1 cellular context compared by ENCODE assay signal in genomic region chr22:27213766-27214581, GRCh38.
TF ChIP-seq lines count a peak whose summit lies in the region.

No MANE protein-coding gene starts in this region.

TF ChIP-seq in H1, 55 proteins besides CTCF, POLR2A, EP300 and RAD21 (continued from another document):
- TF ChIP-seq, protein P1, sequence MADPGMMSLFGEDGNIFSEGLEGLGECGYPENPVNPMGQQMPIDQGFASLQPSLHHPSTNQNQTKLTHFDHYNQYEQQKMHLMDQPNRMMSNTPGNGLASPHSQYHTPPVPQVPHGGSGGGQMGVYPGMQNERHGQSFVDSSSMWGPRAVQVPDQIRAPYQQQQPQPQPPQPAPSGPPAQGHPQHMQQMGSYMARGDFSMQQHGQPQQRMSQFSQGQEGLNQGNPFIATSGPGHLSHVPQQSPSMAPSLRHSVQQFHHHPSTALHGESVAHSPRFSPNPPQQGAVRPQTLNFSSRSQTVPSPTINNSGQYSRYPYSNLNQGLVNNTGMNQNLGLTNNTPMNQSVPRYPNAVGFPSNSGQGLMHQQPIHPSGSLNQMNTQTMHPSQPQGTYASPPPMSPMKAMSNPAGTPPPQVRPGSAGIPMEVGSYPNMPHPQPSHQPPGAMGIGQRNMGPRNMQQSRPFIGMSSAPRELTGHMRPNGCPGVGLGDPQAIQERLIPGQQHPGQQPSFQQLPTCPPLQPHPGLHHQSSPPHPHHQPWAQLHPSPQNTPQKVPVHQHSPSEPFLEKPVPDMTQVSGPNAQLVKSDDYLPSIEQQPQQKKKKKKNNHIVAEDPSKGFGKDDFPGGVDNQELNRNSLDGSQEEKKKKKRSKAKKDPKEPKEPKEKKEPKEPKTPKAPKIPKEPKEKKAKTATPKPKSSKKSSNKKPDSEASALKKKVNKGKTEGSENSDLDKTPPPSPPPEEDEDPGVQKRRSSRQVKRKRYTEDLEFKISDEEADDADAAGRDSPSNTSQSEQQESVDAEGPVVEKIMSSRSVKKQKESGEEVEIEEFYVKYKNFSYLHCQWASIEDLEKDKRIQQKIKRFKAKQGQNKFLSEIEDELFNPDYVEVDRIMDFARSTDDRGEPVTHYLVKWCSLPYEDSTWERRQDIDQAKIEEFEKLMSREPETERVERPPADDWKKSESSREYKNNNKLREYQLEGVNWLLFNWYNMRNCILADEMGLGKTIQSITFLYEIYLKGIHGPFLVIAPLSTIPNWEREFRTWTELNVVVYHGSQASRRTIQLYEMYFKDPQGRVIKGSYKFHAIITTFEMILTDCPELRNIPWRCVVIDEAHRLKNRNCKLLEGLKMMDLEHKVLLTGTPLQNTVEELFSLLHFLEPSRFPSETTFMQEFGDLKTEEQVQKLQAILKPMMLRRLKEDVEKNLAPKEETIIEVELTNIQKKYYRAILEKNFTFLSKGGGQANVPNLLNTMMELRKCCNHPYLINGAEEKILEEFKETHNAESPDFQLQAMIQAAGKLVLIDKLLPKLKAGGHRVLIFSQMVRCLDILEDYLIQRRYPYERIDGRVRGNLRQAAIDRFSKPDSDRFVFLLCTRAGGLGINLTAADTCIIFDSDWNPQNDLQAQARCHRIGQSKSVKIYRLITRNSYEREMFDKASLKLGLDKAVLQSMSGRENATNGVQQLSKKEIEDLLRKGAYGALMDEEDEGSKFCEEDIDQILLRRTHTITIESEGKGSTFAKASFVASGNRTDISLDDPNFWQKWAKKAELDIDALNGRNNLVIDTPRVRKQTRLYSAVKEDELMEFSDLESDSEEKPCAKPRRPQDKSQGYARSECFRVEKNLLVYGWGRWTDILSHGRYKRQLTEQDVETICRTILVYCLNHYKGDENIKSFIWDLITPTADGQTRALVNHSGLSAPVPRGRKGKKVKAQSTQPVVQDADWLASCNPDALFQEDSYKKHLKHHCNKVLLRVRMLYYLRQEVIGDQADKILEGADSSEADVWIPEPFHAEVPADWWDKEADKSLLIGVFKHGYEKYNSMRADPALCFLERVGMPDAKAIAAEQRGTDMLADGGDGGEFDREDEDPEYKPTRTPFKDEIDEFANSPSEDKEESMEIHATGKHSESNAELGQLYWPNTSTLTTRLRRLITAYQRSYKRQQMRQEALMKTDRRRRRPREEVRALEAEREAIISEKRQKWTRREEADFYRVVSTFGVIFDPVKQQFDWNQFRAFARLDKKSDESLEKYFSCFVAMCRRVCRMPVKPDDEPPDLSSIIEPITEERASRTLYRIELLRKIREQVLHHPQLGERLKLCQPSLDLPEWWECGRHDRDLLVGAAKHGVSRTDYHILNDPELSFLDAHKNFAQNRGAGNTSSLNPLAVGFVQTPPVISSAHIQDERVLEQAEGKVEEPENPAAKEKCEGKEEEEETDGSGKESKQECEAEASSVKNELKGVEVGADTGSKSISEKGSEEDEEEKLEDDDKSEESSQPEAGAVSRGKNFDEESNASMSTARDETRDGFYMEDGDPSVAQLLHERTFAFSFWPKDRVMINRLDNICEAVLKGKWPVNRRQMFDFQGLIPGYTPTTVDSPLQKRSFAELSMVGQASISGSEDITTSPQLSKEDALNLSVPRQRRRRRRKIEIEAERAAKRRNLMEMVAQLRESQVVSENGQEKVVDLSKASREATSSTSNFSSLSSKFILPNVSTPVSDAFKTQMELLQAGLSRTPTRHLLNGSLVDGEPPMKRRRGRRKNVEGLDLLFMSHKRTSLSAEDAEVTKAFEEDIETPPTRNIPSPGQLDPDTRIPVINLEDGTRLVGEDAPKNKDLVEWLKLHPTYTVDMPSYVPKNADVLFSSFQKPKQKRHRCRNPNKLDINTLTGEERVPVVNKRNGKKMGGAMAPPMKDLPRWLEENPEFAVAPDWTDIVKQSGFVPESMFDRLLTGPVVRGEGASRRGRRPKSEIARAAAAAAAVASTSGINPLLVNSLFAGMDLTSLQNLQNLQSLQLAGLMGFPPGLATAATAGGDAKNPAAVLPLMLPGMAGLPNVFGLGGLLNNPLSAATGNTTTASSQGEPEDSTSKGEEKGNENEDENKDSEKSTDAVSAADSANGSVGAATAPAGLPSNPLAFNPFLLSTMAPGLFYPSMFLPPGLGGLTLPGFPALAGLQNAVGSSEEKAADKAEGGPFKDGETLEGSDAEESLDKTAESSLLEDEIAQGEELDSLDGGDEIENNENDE (IDR thresholded peaks at IDR 0.05; ENCODE audit: insufficient replicate concordance, low read length), result no peak
- TF ChIP-seq POLR2AphosphoS5 (IDR thresholded peaks at IDR 0.05; ENCODE audit: low read depth, low read length), result no peak
- no peak for TF ChIP-seq GABPA (IDR thresholded peaks at IDR 0.05; ENCODE audit: borderline replicate concordance, insufficient read depth, low read length)
- no peak for TF ChIP-seq POU5F1 (IDR thresholded peaks at IDR 0.05; ENCODE audit: low read depth, low read length)
- no peak for TF ChIP-seq BRCA1 (IDR thresholded peaks at IDR 0.05; ENCODE audit: low read depth, low read length)
- no peak for TF ChIP-seq MAX (IDR thresholded peaks at IDR 0.05)
- no peak for TF ChIP-seq CBX5 (IDR thresholded peaks at IDR 0.05; ENCODE audit: low read depth, low read length)
- no peak for TF ChIP-seq CHD2 (IDR thresholded peaks at IDR 0.05; ENCODE audit: low read length)
- no peak for TF ChIP-seq RNF2 (IDR thresholded peaks at IDR 0.05; ENCODE audit: borderline replicate concordance, low read depth, low read length, missing control alignments, poor library complexity, severe bottlenecking)
- TF ChIP-seq SAP30 (IDR thresholded peaks at IDR 0.05; ENCODE audit: insufficient read depth, insufficient replicate concordance, low read length), result no peak
- no peak for TF ChIP-seq CTBP2 (IDR thresholded peaks at IDR 0.05; ENCODE audit: borderline replicate concordance, insufficient read depth, insufficient read length, low read length)
- TF ChIP-seq GTF2F1 (IDR thresholded peaks at IDR 0.05; ENCODE audit: borderline replicate concordance, low read depth, low read length), result no peak
- TF ChIP-seq TEAD4 (IDR thresholded peaks at IDR 0.05; ENCODE audit: low read depth, low read length), result no peak
- TF ChIP-seq FOSL1 (IDR thresholded peaks at IDR 0.05; ENCODE audit: insufficient read depth, low read depth, low read length), result no peak
- no peak for TF ChIP-seq BCL11A (IDR thresholded peaks at IDR 0.05; ENCODE audit: low read depth in 2 of 2, low read length in 2 of 2)
- no peak for TF ChIP-seq KDM4A (IDR thresholded peaks at IDR 0.05; ENCODE audit: low read depth, low read length, severe bottlenecking)
- TF ChIP-seq SIX5 (IDR thresholded peaks at IDR 0.05; ENCODE audit: low read depth, low read length), result no peak
- no peak for TF ChIP-seq HDAC6 (IDR thresholded peaks at IDR 0.05; ENCODE audit: low read depth, low read length)
